8 cellular contexts compared by ENCODE assay signal in the genomic region with DNA sequence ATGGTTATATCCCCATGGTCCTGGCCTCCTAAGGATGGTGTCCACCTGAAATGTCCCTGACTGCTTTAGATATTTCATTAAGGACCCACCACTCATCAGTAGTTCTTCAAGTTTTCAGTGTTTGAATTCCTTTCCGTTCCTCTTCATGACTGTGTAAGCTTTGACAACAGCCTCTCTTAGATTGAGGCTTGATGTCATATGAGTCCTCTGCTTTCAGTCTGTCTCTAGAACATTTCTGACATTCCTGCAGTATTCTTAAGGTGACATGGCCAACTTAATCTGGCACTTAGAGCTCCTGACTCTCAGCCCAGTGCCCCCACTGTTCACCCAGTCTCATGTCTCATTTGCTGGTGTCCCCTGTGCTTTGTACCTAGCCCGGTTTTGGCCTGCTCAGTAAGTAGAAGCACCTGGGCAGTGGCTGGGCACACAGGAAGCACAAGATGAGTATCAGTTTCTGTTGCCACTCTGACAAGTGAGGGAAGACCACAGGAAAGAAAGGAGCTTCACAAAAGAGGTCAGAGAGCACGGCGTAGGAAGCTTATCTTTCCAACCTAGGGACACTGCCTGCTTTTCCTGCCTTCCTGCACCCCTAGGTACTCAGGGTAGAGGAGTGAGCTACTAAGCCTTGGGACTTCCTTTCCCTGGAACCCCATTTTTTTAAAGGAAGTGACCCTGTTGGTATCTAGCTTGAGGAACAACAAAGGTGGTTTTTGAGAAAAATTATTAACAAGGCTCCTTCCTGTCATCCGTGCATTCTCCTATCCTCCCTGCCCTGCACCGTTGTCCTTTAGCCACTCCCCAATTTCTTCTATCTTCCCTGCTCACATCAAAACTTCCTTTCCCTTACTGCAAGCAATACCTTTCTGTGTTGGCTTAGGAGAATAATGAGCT.
A peak's percentile ranks its signal among the peaks of the same experiment; 100 is the strongest.
DNase-seq lines count a peak whose midpoint lies in the region; ATAC-seq and TF ChIP-seq lines count a peak whose summit lies in the region.

No MANE protein-coding gene starts in this region.

- DNase-seq in CD8-positive, alpha-beta T cell: peak in 2 of 7 experiments; percentile 22 to 25
- DNase-seq in endodermal cell (no peak), NCI-H2196 (lab: John Stamatoyannopoulos, UW; ENCODE audit: unreplicated experiment) (no peak), LoVo (ENCODE audit: low spot score) (no peak), SHP77 treated with DMSO at 0.1 percent for 48 hours (lab: John Stamatoyannopoulos, UW) (no peak)

- peaks cover 59% of the 10 kb centered on the region for H3K36me3 Mint-ChIP-seq in CD8-positive, alpha-beta T cell
- peaks cover 50% of the 10 kb centered on the region for H3K36me3 Mint-ChIP-seq in endodermal cell (ENCODE audit: low read depth)

- WGBS in endodermal cell (ENCODE audit: insufficient coverage in 1 of 2, insufficient read length in 1 of 2), 2 experiments: 93 to 100% methylated on average over 2 to 6 of the region's 6 CpGs
- 73% methylated on average over 6 of the region's 6 CpGs for WGBS in urinary bladder

- no peaks in the 10 kb centered on the region for H3K9me3 Mint-ChIP-seq in CD8-positive, alpha-beta T cell
- H3K9me3 Mint-ChIP-seq in endodermal cell: no peaks in the 10 kb centered on the region

- POLR2A ChIA-PET in CD8-positive, alpha-beta T cell (lab: Charles Lee): interaction anchor here (0.8 to 5.0 kb wide), 5 partner anchors 9 to 109 kb away, joined by 3 to 60 read pairs (median 7); no protein-coding TSS in a partner anchor

- no peaks in the 10 kb centered on the region for H3K27me3 Mint-ChIP-seq in CD8-positive, alpha-beta T cell (ENCODE audit: low read depth)
- H3K27me3 Mint-ChIP-seq in endodermal cell (ENCODE audit: insufficient read depth): no peaks in the 10 kb centered on the region

- no peak overlapping the region for H3K9ac ChIP-seq in endodermal cell (ENCODE audit: extremely low read depth, low read length, poor library complexity, severe bottlenecking)

- H3K4me1 ChIP-seq in CD8-positive, alpha-beta T cell (ENCODE audit: insufficient read depth, low read length): peaks cover 68% of the 10 kb centered on the region
- H3K4me1 ChIP-seq in endodermal cell (ENCODE audit: control insufficient read depth, insufficient read depth, low read length) (peaks cover 22% of the 10 kb centered on the region), urinary bladder (ENCODE audit: insufficient read depth) (no peaks in the 10 kb centered on the region)

- peaks cover 88% of the 10 kb centered on the region for H3K4me1 Mint-ChIP-seq in CD8-positive, alpha-beta T cell (ENCODE audit: low read depth)
- H3K4me1 Mint-ChIP-seq in endodermal cell: peaks cover 38% of the 10 kb centered on the region

- H3K27me3 ChIP-seq in CD8-positive, alpha-beta T cell (ENCODE audit: insufficient read depth, low read length): no peaks in the 10 kb centered on the region
- H3K27me3 ChIP-seq in endodermal cell (ENCODE audit: control insufficient read depth, insufficient read depth, low read length, poor library complexity, severe bottlenecking): no peaks in the 10 kb centered on the region

- H3K4me3 ChIP-seq in CD8-positive, alpha-beta T cell (ENCODE audit: low read depth, low read length): peak overlapping the region; percentile 62
- H3K4me3 ChIP-seq in endodermal cell (ENCODE audit: low read length) (no peak overlapping the region), urinary bladder (ENCODE audit: low read depth, low read length) (peak overlapping the region; percentile 2)

- ATAC-seq in CD8-positive, alpha-beta T cell: peak; percentile 3
- ATAC-seq in GM19372 (IDR thresholded peaks at IDR 0.05; ENCODE audit: low read depth, unreplicated experiment) (peak; percentile 34), HG03520 (IDR thresholded peaks at IDR 0.05; ENCODE audit: unreplicated experiment) (peak; percentile 32)

- H3K27ac Mint-ChIP-seq in CD8-positive, alpha-beta T cell: peak overlapping the region; percentile 99
- H3K27ac Mint-ChIP-seq in endodermal cell: peak overlapping the region; percentile 66

- CTCF ChIA-PET in CD8-positive, alpha-beta T cell (lab: Charles Lee): interaction anchor here (1.0 to 2.6 kb wide), 6 partner anchors 8 to 395 kb away, joined by 3 to 9 read pairs (median 6); no protein-coding TSS in a partner anchor

- H3K36me3 ChIP-seq in CD8-positive, alpha-beta T cell (ENCODE audit: insufficient read depth, low read length): peaks cover 18% of the 10 kb centered on the region
- H3K36me3 ChIP-seq in endodermal cell (ENCODE audit: control insufficient read depth, insufficient read depth, low read length): peaks cover 96% of the 10 kb centered on the region
- peaks cover 2% of the 10 kb centered on the region for H3K36me3 ChIP-seq in urinary bladder (ENCODE audit: insufficient read depth)

- intact Hi-C loops in CD8-positive, alpha-beta T cell (cut with DNase I, micrococcal nuclease): loop anchor here (5.0 kb wide), 1 partner anchor 309 kb away; a partner anchor contains a TSS

- no peaks in the 10 kb centered on the region for H3K9me3 ChIP-seq in CD8-positive, alpha-beta T cell (ENCODE audit: low read length)
- H3K9me3 ChIP-seq in endodermal cell (ENCODE audit: control insufficient read depth, low read length): no peaks in the 10 kb centered on the region

- H3K27ac ChIP-seq in CD8-positive, alpha-beta T cell (ENCODE audit: low read depth, low read length): peak overlapping the region; percentile 77
- H3K27ac ChIP-seq in endodermal cell (ENCODE audit: low read depth, low read length): no peak overlapping the region
- H3K27ac ChIP-seq in urinary bladder (ENCODE audit: low read depth): no peak overlapping the region

- peak overlapping the region; percentile 97 for H3K4me3 Mint-ChIP-seq in CD8-positive, alpha-beta T cell
- no peak overlapping the region for H3K4me3 Mint-ChIP-seq in endodermal cell

- no peak for TF ChIP-seq CTCF in CD8-positive, alpha-beta T cell (IDR thresholded peaks at IDR 0.05)
- no peak for TF ChIP-seq CTCF in endodermal cell (conservative IDR thresholded peaks at IDR 0.05)
